In genomic region chr9:899440-900184, GRCh38 we compare ENCODE assay signal across 1 cellular context.
TF ChIP-seq lines count a peak whose summit lies in the region.

No MANE protein-coding gene starts in this region.

TF ChIP-seq in GM12878, 131 proteins besides CTCF, POLR2A, EP300 and RAD21 (continued from another document and continues in another):
- TF ChIP-seq ELK1 (IDR thresholded peaks at IDR 0.05; ENCODE audit: low read depth, low read length) (no peak), MEF2B (IDR thresholded peaks at IDR 0.05; ENCODE audit: partially characterized antibody, poor library complexity, severe bottlenecking) (peak; percentile 41), SKIL (IDR thresholded peaks at IDR 0.05; ENCODE audit: low read depth, poor library complexity, severe bottlenecking) (peak; percentile 50), CREM (IDR thresholded peaks at IDR 0.05; ENCODE audit: low read depth) (no peak), REST (IDR thresholded peaks at IDR 0.05; ENCODE audit: low read depth, low read length) (no peak), NR2C2 (IDR thresholded peaks at IDR 0.05; ENCODE audit: borderline replicate concordance, control insufficient read depth, insufficient read length, low read depth) (no peak), ATF2 (IDR thresholded peaks at IDR 0.05; ENCODE audit: low read length) (no peak), ZNF207 (IDR thresholded peaks at IDR 0.05; ENCODE audit: borderline replicate concordance) (0 out of 2 replicates have a peak, but pooled peaks have one; percentile 29), ASH2L (IDR thresholded peaks at IDR 0.05; ENCODE audit: borderline replicate concordance, low read depth) (no peak), IKZF1 (conservative IDR thresholded peaks at IDR 0.05) (peak; percentile 89), GABPA (IDR thresholded peaks at IDR 0.05; ENCODE audit: low read depth) (no peak), ZBTB11 (CRISPR knock-in tag; IDR thresholded peaks at IDR 0.05) (no peak), TCF7 (IDR thresholded peaks at IDR 0.05; ENCODE audit: borderline replicate concordance) (no peak), ZBTB33 (IDR thresholded peaks at IDR 0.05) (no peak), NFYA (IDR thresholded peaks at IDR 0.05; ENCODE audit: borderline replicate concordance, low read depth, low read length) (no peak), RCOR1 (conservative IDR thresholded peaks at IDR 0.05; ENCODE audit: low read depth, low read length) (no peak), BACH1 (IDR thresholded peaks at IDR 0.05; ENCODE audit: borderline replicate concordance) (peak; percentile 73; the same call in 1 of the 2 replicates), NBN (IDR thresholded peaks at IDR 0.05) (peak; percentile 84), TCF12 (IDR thresholded peaks at IDR 0.05; ENCODE audit: low read depth, low read length) (no peak), FOXK2 (IDR thresholded peaks at IDR 0.05) (peak; percentile 70), SMC3 (IDR thresholded peaks at IDR 0.05; ENCODE audit: borderline replicate concordance, low read length) (no peak), IKZF2 (IDR thresholded peaks at IDR 0.05) (peak; percentile 92 to 94), BHLHE40 (IDR thresholded peaks at IDR 0.05; ENCODE audit: borderline replicate concordance in 1 of 2, low read depth in 2 of 2, low read length in 1 of 2) (peak; percentile 6 to 50; a peak in 1 of 4 replicates), TBL1XR1 (IDR thresholded peaks at IDR 0.05; ENCODE audit: low read depth, low read length) (no peak), RFX5 (IDR thresholded peaks at IDR 0.05; ENCODE audit: low read depth, low read length) (no peak), TAF1 (IDR thresholded peaks at IDR 0.05; ENCODE audit: borderline replicate concordance, low read depth, low read length) (no peak), CHD2 (IDR thresholded peaks at IDR 0.05; ENCODE audit: borderline replicate concordance, low read depth, low read length) (no peak), ZNF24 (IDR thresholded peaks at IDR 0.05) (no peak; the same call in 1 of the 2 replicates), DPF2 (IDR thresholded peaks at IDR 0.05) (peak; percentile 92), MLLT1 (IDR thresholded peaks at IDR 0.05) (peak; percentile 34; the same call in 1 of the 2 replicates), ZNF384 (IDR thresholded peaks at IDR 0.05; ENCODE audit: borderline replicate concordance, low read depth, low read length) (no peak), IRF3 (IDR thresholded peaks at IDR 0.05) (no peak), TCF3 (IDR thresholded peaks at IDR 0.05; ENCODE audit: borderline replicate concordance, insufficient read depth, low read depth, low read length) (no peak), SMAD5 (IDR thresholded peaks at IDR 0.05; ENCODE audit: low read depth) (no peak), NFIC (IDR thresholded peaks at IDR 0.05; ENCODE audit: low read depth, low read length) (no peak), NKRF (conservative IDR thresholded peaks at IDR 0.05) (no peak), ATF3 (IDR thresholded peaks at IDR 0.05; ENCODE audit: borderline replicate concordance, extremely low read depth, low read depth, low read length) (no peak)
